In genomic region chr18:27185025-27185763, GRCh38 we compare ENCODE assay signal across 8 cellular contexts. TPM values are rescaled to one million over a fixed set of nuclear protein-coding genes. Genes with fewer than 3 reads are reported as not detected.
DNase-seq lines count a peak whose midpoint lies in the region; ATAC-seq and TF ChIP-seq lines count a peak whose summit lies in the region.

Gene CHST9 (minus strand): TSS chr18:27185308. CDS start chr18:27142809, 42,499 bp downstream.

- peaks cover 11% of the 10 kb centered on the region for H3K9me3 Mint-ChIP-seq in activated naive CD8-positive, alpha-beta T cell treated with anti-CD3 and anti-CD28 coated beads, Interleukin-2, amount 50 U/mL, for 24 hours
- H3K9me3 Mint-ChIP-seq in activated naive CD8-positive, alpha-beta T cell treated with anti-CD3 and anti-CD28 coated beads for 36 hours, result peaks cover 1% of the 10 kb centered on the region

- H3K27me3 Mint-ChIP-seq in activated naive CD8-positive, alpha-beta T cell treated with anti-CD3 and anti-CD28 coated beads, Interleukin-2, amount 50 U/mL, for 24 hours, result peaks cover 31% of the 10 kb centered on the region
- H3K27me3 Mint-ChIP-seq in activated naive CD8-positive, alpha-beta T cell treated with anti-CD3 and anti-CD28 coated beads for 36 hours, result peaks cover 40% of the 10 kb centered on the region

- intact Hi-C loops in lower lobe of right lung (cut with DNase I), result no loop called here
- intact Hi-C loops in aorta (cut with DNase I), result no loop called here

- H3K4me3 ChIP-seq in coronary artery (peak within 1 kb of the TSS; percentile 53), lower lobe of right lung (peak within 1 kb of the TSS; percentile 37), aorta (ENCODE audit: low read length in 2 of 2) (no peak within 1 kb of the TSS)

- H3K27ac ChIP-seq in coronary artery (no peak within 1 kb of the TSS), lower lobe of right lung (no peak within 1 kb of the TSS), aorta (ENCODE audit: low read depth in 1 of 2, low read length in 2 of 2) (no peak within 1 kb of the TSS)

- H3K27me3 ChIP-seq in lower lobe of right lung (ENCODE audit: low read depth) (peaks cover 18% of the 10 kb centered on the region), aorta (ENCODE audit: control insufficient read depth in 1 of 2, insufficient read depth in 2 of 2, low read length in 1 of 2) (no peaks in the 10 kb centered on the region)

- TF ChIP-seq CTCF in coronary artery (IDR thresholded peaks at IDR 0.05) (no peak), lower lobe of right lung (IDR thresholded peaks at IDR 0.05) (no peak)

- DNase-seq in activated naive CD8-positive, alpha-beta T cell treated with anti-CD3 and anti-CD28 coated beads, Interleukin-2, amount 50 U/mL, for 24 hours, result no peak
- DNase-seq in activated naive CD8-positive, alpha-beta T cell treated with anti-CD3 and anti-CD28 coated beads for 36 hours, result no peak
- DNase-seq in coronary artery (ENCODE audit: low spot score), result no peak
- peak; percentile 45 for DNase-seq in lower lobe of right lung
- DNase-seq in aorta, result no peak
- no peak for DNase-seq in cerebellar cortex (ENCODE audit: low spot score)

- peak; percentile 28 for ATAC-seq in activated naive CD8-positive, alpha-beta T cell treated with anti-CD3 and anti-CD28 coated beads, Interleukin-2, amount 50 U/mL, for 24 hours
- peak; percentile 71 for ATAC-seq in lower lobe of right lung
- peak; percentile 22 for ATAC-seq in aorta (ENCODE audit: low FRiP score)
- ATAC-seq in HG02571 (IDR thresholded peaks at IDR 0.05; ENCODE audit: unreplicated experiment), result no peak
- no peak for ATAC-seq in GM19395 (IDR thresholded peaks at IDR 0.05; ENCODE audit: unreplicated experiment)

- 3% methylated on average over 42 to 67 of the region's 67 CpGs for WGBS in aorta, 2 donors

- H3K36me3 ChIP-seq in lower lobe of right lung, result no peaks in the 10 kb centered on the region
- H3K36me3 ChIP-seq in aorta (ENCODE audit: control insufficient read depth in 1 of 2, insufficient read depth in 2 of 2, low read length in 1 of 2), result no peaks in the 10 kb centered on the region

- H3K4me1 ChIP-seq in lower lobe of right lung, result no peaks in the 10 kb centered on the region
- H3K4me1 ChIP-seq in aorta (ENCODE audit: control insufficient read depth in 1 of 2, insufficient read depth in 2 of 2, low read length in 2 of 2), result no peaks in the 10 kb centered on the region

- no peak within 1 kb of the TSS for H3K27ac Mint-ChIP-seq in activated naive CD8-positive, alpha-beta T cell treated with anti-CD3 and anti-CD28 coated beads, Interleukin-2, amount 50 U/mL, for 24 hours
- H3K27ac Mint-ChIP-seq in activated naive CD8-positive, alpha-beta T cell treated with anti-CD3 and anti-CD28 coated beads for 36 hours, result no peak within 1 kb of the TSS

- peaks cover 3% of the 10 kb centered on the region for H3K36me3 Mint-ChIP-seq in activated naive CD8-positive, alpha-beta T cell treated with anti-CD3 and anti-CD28 coated beads, Interleukin-2, amount 50 U/mL, for 24 hours (ENCODE audit: low read depth)
- H3K36me3 Mint-ChIP-seq in activated naive CD8-positive, alpha-beta T cell treated with anti-CD3 and anti-CD28 coated beads for 36 hours, result peaks cover 3% of the 10 kb centered on the region

- no peaks in the 10 kb centered on the region for H3K4me1 Mint-ChIP-seq in activated naive CD8-positive, alpha-beta T cell treated with anti-CD3 and anti-CD28 coated beads, Interleukin-2, amount 50 U/mL, for 24 hours
- no peaks in the 10 kb centered on the region for H3K4me1 Mint-ChIP-seq in activated naive CD8-positive, alpha-beta T cell treated with anti-CD3 and anti-CD28 coated beads for 36 hours

- no peak within 1 kb of the TSS for H3K4me3 Mint-ChIP-seq in activated naive CD8-positive, alpha-beta T cell treated with anti-CD3 and anti-CD28 coated beads, Interleukin-2, amount 50 U/mL, for 24 hours
- no peak within 1 kb of the TSS for H3K4me3 Mint-ChIP-seq in activated naive CD8-positive, alpha-beta T cell treated with anti-CD3 and anti-CD28 coated beads for 36 hours

- H3K9me3 ChIP-seq in lower lobe of right lung (no peaks in the 10 kb centered on the region), aorta (ENCODE audit: control insufficient read depth, low read length) (no peaks in the 10 kb centered on the region)

RNA-seq across cellular contexts. Expression of gene CHST9, which starts in this region (rescaled TPM):
- total RNA-seq in activated naive CD8-positive, alpha-beta T cell treated with anti-CD3 and anti-CD28 coated beads for 36 hours, result not detected
- total RNA-seq in lower lobe of right lung, result 5.6 TPM
- total RNA-seq in aorta, result under 1 TPM in 1 of 2 donors, not detected in 1; 0.06 TPM
- polyA plus RNA-seq in aorta, result not detected

Comparison
In these comparisons a context has a peak if more than half of its experiments do, and no peak if none do; other contexts are left out.
1. Peak in ATAC-seq in aorta; RNA of the gene not detected or under 1 TPM.
2. ATAC-seq: peak in activated naive CD8-positive, alpha-beta T cell treated with anti-CD3 and anti-CD28 coated beads, Interleukin-2, amount 50 U/mL, for 24 hours (single experiment) and lower lobe of right lung (2 of 2); none in HG02571 (single experiment) and GM19395 (single experiment).
3. H3K4me3 ChIP-seq: peak in coronary artery (single experiment) and lower lobe of right lung (single experiment); none in aorta (0 of 2).